15 cellular contexts compared by ENCODE assay signal in the genomic region with DNA sequence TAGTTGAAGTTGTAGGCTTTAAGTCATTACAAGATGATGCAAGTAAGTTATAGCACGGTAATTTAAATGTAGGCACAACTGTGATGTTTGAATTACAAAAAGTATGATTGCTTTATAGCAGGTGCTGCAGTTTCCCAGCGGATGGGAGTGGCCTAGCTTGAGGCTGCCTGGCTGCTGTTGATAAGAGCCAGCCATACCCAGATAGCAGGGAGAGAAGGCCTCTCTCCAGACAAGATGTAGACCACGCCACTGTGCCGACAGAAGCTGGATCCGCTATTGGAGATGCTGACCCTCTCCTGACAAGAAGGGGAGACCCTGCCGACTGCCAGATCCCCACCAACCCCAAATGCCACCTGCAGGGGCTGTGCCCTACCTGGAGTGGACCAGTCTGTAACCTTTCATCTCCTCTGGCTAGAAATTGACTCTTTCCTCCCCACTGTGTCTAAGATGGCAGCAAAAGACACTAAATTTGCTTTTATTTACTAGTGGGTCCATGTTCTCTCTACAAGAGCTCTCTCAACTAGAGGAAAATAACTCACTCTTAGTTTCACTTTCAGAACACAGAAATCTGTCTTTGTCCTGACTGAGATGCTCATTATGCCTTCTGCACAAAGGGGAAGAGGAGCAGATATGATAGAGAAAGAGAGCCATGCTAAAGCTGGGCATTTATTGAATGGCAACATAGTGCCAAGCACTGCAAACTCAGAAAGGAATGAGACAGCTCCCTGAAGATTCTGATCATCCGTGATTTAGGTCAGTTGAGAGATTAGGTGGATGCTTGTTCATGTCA.
DNase-seq lines count a peak whose midpoint lies in the region; ATAC-seq, FAIRE-seq and TF ChIP-seq lines count a peak whose summit lies in the region.
"Had no signal": no experiment of that assay in that cellular context is flagged by ENCODE, and none has a peak within 500 bp of the region (broad histone marks: within the 10 kb centered on the region; RNA-seq: fewer than 3 reads in every experiment).

No MANE protein-coding gene starts in this region.

- H3K27me3 Mint-ChIP-seq in activated T-cell treated with anti-CD3 and anti-CD28 coated beads, Interleukin-2, amount 50 U/mL, for 72 hours (ENCODE audit: low read depth) = no peaks in the 10 kb centered on the region
- H3K27me3 Mint-ChIP-seq in astrocyte (ENCODE audit: low read depth, unreplicated experiment) = no peaks in the 10 kb centered on the region
- H3K27me3 Mint-ChIP-seq in stimulated activated naive B cell treated with anti-CD40 and anti-IgM and Interleukin-4, amounts not matched to agents 10 μg/mL and 1 μg/mL and 100 μg/mL, for 72 hours = peaks cover 0 to under 1% of the 10 kb centered on the region in 2 donors
- H3K27me3 Mint-ChIP-seq: dendritic cell treated with granulocyte-macrophage colony-stimulating factor and Interleukin-4, amounts not matched to agents 40 ng/mL and 50 ng/mL, for 4 days had no signal

- no peaks in the 10 kb centered on the region for H4K20me1 ChIP-seq in astrocyte (ENCODE audit: insufficient read depth, low read length)

- no peak overlapping the region for H3K9ac ChIP-seq in astrocyte (ENCODE audit: low read length)

- H2AFZ ChIP-seq in astrocyte (ENCODE audit: low read depth, low read length) = no peak overlapping the region

- peaks cover 29% of the 10 kb centered on the region for H3K4me1 Mint-ChIP-seq in activated T-cell treated with anti-CD3 and anti-CD28 coated beads, Interleukin-2, amount 50 U/mL, for 72 hours (ENCODE audit: low read depth)
- peaks cover 39% of the 10 kb centered on the region for H3K4me1 Mint-ChIP-seq in astrocyte (ENCODE audit: low read depth, unreplicated experiment)
- H3K4me1 Mint-ChIP-seq in stimulated activated naive B cell treated with anti-CD40 and anti-IgM and Interleukin-4, amounts not matched to agents 10 μg/mL and 1 μg/mL and 100 μg/mL, for 72 hours = peaks cover 7 to 10% of the 10 kb centered on the region in 2 donors

- H3K36me3 ChIP-seq in astrocyte (ENCODE audit: insufficient read depth, low read length) = no peaks in the 10 kb centered on the region
- H3K36me3 ChIP-seq: HAP-1 had no signal

- H3K27me3 ChIP-seq in astrocyte (ENCODE audit: insufficient read depth, low read length) = no peaks in the 10 kb centered on the region

- no peak for TF ChIP-seq CTCF in astrocyte (IDR thresholded peaks at IDR 0.05; ENCODE audit: insufficient read depth, low read depth, low read length)

- peak overlapping the region; percentile 67 to 71 for H3K4me3 Mint-ChIP-seq in activated T-cell treated with anti-CD3 and anti-CD28 coated beads, Interleukin-2, amount 50 U/mL, for 72 hours
- H3K4me3 Mint-ChIP-seq in astrocyte (ENCODE audit: unreplicated experiment) = no peak overlapping the region
- H3K4me3 Mint-ChIP-seq in stimulated activated naive B cell treated with anti-CD40 and anti-IgM and Interleukin-4, amounts not matched to agents 10 μg/mL and 1 μg/mL and 100 μg/mL, for 72 hours = peak overlapping the region; percentile 55 to 59
- H3K4me3 Mint-ChIP-seq: dendritic cell treated with granulocyte-macrophage colony-stimulating factor and Interleukin-4, amounts not matched to agents 40 ng/mL and 50 ng/mL, for 4 days had no signal

- DNase-seq in activated T-cell treated with anti-CD3 and anti-CD28 coated beads, Interleukin-2, amount 50 U/mL, for 72 hours = peak; percentile 3 to 4
- no peak for DNase-seq in activated T-cell treated with anti-CD3 and anti-CD28 coated beads, Interleukin-2, amount 50 U/mL, for 48 hours
- DNase-seq in NCI-H774 (lab: John Stamatoyannopoulos, UW) (peak; percentile 34), astrocyte (ENCODE audit: low read depth) (no peak), iPS-NIHi11 (ENCODE audit: low spot score) (no peak)
- no peak for DNase-seq in stimulated activated naive B cell treated with anti-CD40 and anti-IgM and Interleukin-4, amounts not matched to agents 10 μg/mL and 1 μg/mL and 100 μg/mL, for 72 hours
- no peak for DNase-seq in stimulated activated CD8-positive, alpha-beta memory T cell treated with anti-CD3 and anti-CD28 coated beads, Interleukin-4, amount 100 ng/mL, for 48 hours
- DNase-seq: amniotic stem cell, foreskin melanocyte, kidney glomerular epithelial cell, SHP77 had no signal

- no peaks in the 10 kb centered on the region for H3K36me3 Mint-ChIP-seq in activated T-cell treated with anti-CD3 and anti-CD28 coated beads, Interleukin-2, amount 50 U/mL, for 72 hours (ENCODE audit: insufficient read depth in 2 of 2)
- peaks cover 3% of the 10 kb centered on the region for H3K36me3 Mint-ChIP-seq in astrocyte (ENCODE audit: low read depth, unreplicated experiment)
- H3K36me3 Mint-ChIP-seq in stimulated activated naive B cell treated with anti-CD40 and anti-IgM and Interleukin-4, amounts not matched to agents 10 μg/mL and 1 μg/mL and 100 μg/mL, for 72 hours = no peaks in the 10 kb centered on the region
- H3K36me3 Mint-ChIP-seq: IgD-negative memory B cell had no signal

- peaks cover 0 to 4% of the 10 kb centered on the region in 2 donors for H3K9me3 Mint-ChIP-seq in activated T-cell treated with anti-CD3 and anti-CD28 coated beads, Interleukin-2, amount 50 U/mL, for 72 hours
- H3K9me3 Mint-ChIP-seq in astrocyte (ENCODE audit: unreplicated experiment) = peaks cover 4% of the 10 kb centered on the region
- H3K9me3 Mint-ChIP-seq in stimulated activated naive B cell treated with anti-CD40 and anti-IgM and Interleukin-4, amounts not matched to agents 10 μg/mL and 1 μg/mL and 100 μg/mL, for 72 hours = peaks cover 4 to 6% of the 10 kb centered on the region in 2 donors
- H3K9me3 Mint-ChIP-seq: dendritic cell treated with granulocyte-macrophage colony-stimulating factor and Interleukin-4, amounts not matched to agents 40 ng/mL and 50 ng/mL, for 4 days had no signal

- FAIRE-seq in astrocyte (lab: Jason Lieb, UNC) = no peak

- H3K27ac ChIP-seq in astrocyte (ENCODE audit: low read depth, low read length) = no peak overlapping the region

- peak; percentile 44 to 56 for ATAC-seq in activated T-cell treated with anti-CD3 and anti-CD28 coated beads, Interleukin-2, amount 50 U/mL, for 72 hours (replicated peaks in 1 of 2)
- ATAC-seq in stimulated activated naive B cell treated with anti-CD40 and anti-IgM and Interleukin-4, amounts not matched to agents 10 μg/mL and 1 μg/mL and 100 μg/mL, for 72 hours (replicated peaks) = peak; percentile 48 to 55
- ATAC-seq in GM18907 (IDR thresholded peaks at IDR 0.05; ENCODE audit: unreplicated experiment) = no peak

- no peak overlapping the region for H3K4me2 ChIP-seq in astrocyte (ENCODE audit: low read length)

- no peaks in the 10 kb centered on the region for H3K79me2 ChIP-seq in astrocyte (ENCODE audit: insufficient read depth, low read length)

- no peaks in the 10 kb centered on the region for H3K9me3 ChIP-seq in astrocyte (ENCODE audit: insufficient read depth, low read depth, low read length)
- H3K9me3 ChIP-seq: HAP-1 had no signal

- H3K4me3 ChIP-seq in astrocyte (ENCODE audit: insufficient read depth, low read depth, low read length) = no peak overlapping the region
- H3K4me3 ChIP-seq: HAP-1 had no signal

- peaks cover 28% of the 10 kb centered on the region for H3K4me1 ChIP-seq in astrocyte (ENCODE audit: insufficient read depth, low read length)
- H3K4me1 ChIP-seq: HAP-1 had no signal

- H3K27ac Mint-ChIP-seq in activated T-cell treated with anti-CD3 and anti-CD28 coated beads, Interleukin-2, amount 50 U/mL, for 72 hours = peak overlapping the region; percentile 68
- H3K27ac Mint-ChIP-seq in astrocyte (ENCODE audit: unreplicated experiment) = peak overlapping the region; percentile 60
- peak overlapping the region; percentile 79 for H3K27ac Mint-ChIP-seq in stimulated activated naive B cell treated with anti-CD40 and anti-IgM and Interleukin-4, amounts not matched to agents 10 μg/mL and 1 μg/mL and 100 μg/mL, for 72 hours
- H3K27ac Mint-ChIP-seq: dendritic cell treated with granulocyte-macrophage colony-stimulating factor and Interleukin-4, amounts not matched to agents 40 ng/mL and 50 ng/mL, for 4 days; IgD-negative memory B cell had no signal

Comparison
In these comparisons a context has a peak if more than half of its experiments do, and no peak if none do; other contexts are left out.
1. DNase-seq: peak in activated T-cell treated with anti-CD3 and anti-CD28 coated beads, Interleukin-2, amount 50 U/mL, for 72 hours (2 of 2) and NCI-H774 (single experiment); none in activated T-cell treated with anti-CD3 and anti-CD28 coated beads, Interleukin-2, amount 50 U/mL, for 48 hours (0 of 2), astrocyte (single experiment), stimulated activated naive B cell treated with anti-CD40 and anti-IgM and Interleukin-4, amounts not matched to agents 10 μg/mL and 1 μg/mL and 100 μg/mL, for 72 hours (single experiment), stimulated activated CD8-positive, alpha-beta memory T cell treated with anti-CD3 and anti-CD28 coated beads, Interleukin-4, amount 100 ng/mL, for 48 hours (single experiment) and iPS-NIHi11 (single experiment).
2. Peak in every context shown above with its lines, with median percentiles within 50 percentile points of each other: H3K27ac Mint-ChIP-seq.